Comparison of ENCODE assay signal across 8 cellular contexts in the genomic region with DNA sequence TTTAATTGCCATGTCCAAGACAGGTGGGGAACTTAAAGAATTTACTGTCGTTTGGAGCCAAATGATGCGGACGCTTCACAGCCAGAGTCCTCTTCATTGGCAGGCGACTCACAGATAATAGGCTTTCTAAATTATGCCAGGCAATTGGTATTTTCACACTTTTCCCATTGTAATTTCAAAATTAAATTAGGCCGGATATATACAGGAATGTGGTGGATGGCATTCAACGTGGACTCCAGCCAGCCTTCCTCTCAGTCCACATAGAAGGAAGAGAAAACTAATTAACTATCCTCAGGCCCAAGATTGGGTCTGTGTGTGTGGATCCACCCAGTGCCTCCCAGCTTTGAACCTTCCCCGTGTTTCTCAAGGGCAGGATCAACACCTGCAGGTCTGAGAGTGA.
"Had no signal": no experiment of that assay in that cellular context is flagged by ENCODE, and none has a peak within 500 bp of the region (broad histone marks: within the 10 kb centered on the region; RNA-seq: fewer than 3 reads in every experiment).

No MANE protein-coding gene starts in this region.

- H3K9ac ChIP-seq: GM23248, KMS-11 had no signal

- FAIRE-seq: H54, HTR-8/SVneo had no signal

- DNase-seq: GM23248, GOT3, H9, HCEC 1CT, KBM-7 had no signal

- H3K27ac ChIP-seq: GM23248, KMS-11 had no signal

- H2AFZ ChIP-seq: GM23248 had no signal

- H3K4me3 ChIP-seq: GM23248 had no signal

- H3K4me2 ChIP-seq: KMS-11 had no signal
